In the genomic region with DNA sequence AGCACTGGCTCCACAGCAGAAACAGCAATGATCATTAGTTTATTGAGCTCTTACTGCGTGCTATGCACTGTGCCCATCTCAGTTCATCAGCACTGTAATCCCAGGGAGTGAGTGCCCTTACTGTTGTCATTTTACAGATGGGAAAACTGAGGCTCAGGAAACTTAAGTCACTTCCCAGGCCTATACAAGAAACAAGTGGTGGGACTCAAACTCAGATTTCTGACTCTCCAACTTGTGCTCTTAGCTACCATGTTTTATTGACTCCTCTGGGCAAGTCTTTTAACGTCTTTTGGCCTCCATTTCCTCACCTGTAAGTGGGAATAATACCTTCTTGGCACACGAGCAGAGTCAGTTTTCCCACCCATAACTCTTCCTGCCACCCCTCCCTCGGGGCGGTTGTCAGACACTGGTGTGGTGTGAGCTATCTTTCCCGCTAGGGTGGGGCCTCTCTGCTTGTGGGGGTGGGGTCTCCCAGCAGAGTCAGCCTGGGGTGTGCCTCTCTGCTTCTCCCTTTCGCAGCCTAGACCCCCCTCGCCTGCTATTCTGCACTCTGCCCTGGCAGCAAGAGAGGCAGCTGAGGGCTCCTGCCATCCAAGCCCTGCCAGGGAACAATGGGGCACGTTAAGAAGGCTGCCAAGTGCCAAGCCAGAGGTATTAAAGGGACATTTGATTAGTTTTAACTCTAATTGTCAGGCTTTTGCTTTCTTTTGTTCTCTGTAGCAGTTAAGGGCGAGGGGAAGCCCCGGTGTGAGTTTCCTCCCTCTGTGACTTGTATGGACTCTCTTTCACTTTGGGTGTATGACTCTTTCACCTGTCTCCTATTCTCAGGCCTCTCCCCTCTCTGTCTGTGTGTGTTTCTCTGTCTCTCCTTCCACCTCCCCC, we compare ENCODE assay signal across 8 cellular contexts. TPM values are rescaled to one million over a fixed set of nuclear protein-coding genes. Genes with fewer than 3 reads are reported as not detected.
DNase-seq lines count a peak whose midpoint lies in the region; ATAC-seq, FAIRE-seq and TF ChIP-seq lines count a peak whose summit lies in the region.

No MANE protein-coding gene starts in this region.

- no peaks in the 10 kb centered on the region for H3K9me3 ChIP-seq in MM.1S (replicated peaks; ENCODE audit: insufficient read depth, low read length)

- H3K27ac Mint-ChIP-seq in activated naive CD4-positive, alpha-beta T cell treated with anti-CD3 and anti-CD28 coated beads for 36 hours, result peak overlapping the region; percentile 92

- peak; percentile 96 for ATAC-seq in GM21723 (IDR thresholded peaks at IDR 0.05; ENCODE audit: unreplicated experiment)

- peaks cover 29% of the 10 kb centered on the region for H3K36me3 Mint-ChIP-seq in activated naive CD4-positive, alpha-beta T cell treated with anti-CD3 and anti-CD28 coated beads for 36 hours (ENCODE audit: low read depth)

- intact Hi-C loops in activated naive CD4-positive, alpha-beta T cell treated with anti-CD3 and anti-CD28 coated beads for 36 hours (cut with micrococcal nuclease), result loop anchor here (1.0 to 5.0 kb wide), 4 partner anchors 12 to 555 kb away; a partner anchor contains a TSS

- H3K9me3 Mint-ChIP-seq in activated naive CD4-positive, alpha-beta T cell treated with anti-CD3 and anti-CD28 coated beads for 36 hours, result no peaks in the 10 kb centered on the region

- H2AFZ ChIP-seq in MM.1S (ENCODE audit: low read length), result no peak overlapping the region

- H3K36me3 ChIP-seq in MM.1S (replicated peaks; ENCODE audit: insufficient read depth, low read length), result no peaks in the 10 kb centered on the region

- peak overlapping the region; percentile 16; the same call in 1 of the 2 replicates for H3K27ac ChIP-seq in MM.1S (ENCODE audit: low read length)

- H4K20me1 ChIP-seq in MM.1S (ENCODE audit: insufficient read depth, low read length), result no peaks in the 10 kb centered on the region

- in situ Hi-C loops in GM13976 (cut with MboI; ENCODE audit: low sequenced_read_pairs, unreplicated experiment), result no loop called here

- TF ChIP-seq CTCF in GM13976 (IDR thresholded peaks at IDR 0.05; ENCODE audit: borderline replicate concordance, control extremely low read depth, extremely low read depth, insufficient read depth, missing control alignments) (no peak), MM.1S (IDR thresholded peaks at IDR 0.05; ENCODE audit: low read length) (no peak)

- no peaks in the 10 kb centered on the region for H3K9me2 ChIP-seq in MM.1S (replicated peaks; ENCODE audit: insufficient read depth, low read length)

- H3F3A ChIP-seq in MM.1S (ENCODE audit: insufficient read depth, low read length), result no peaks in the 10 kb centered on the region; the same call in 1 of the 2 replicates

- no peak for FAIRE-seq in HTR-8/SVneo (lab: Jason Lieb, UNC)

- no peaks in the 10 kb centered on the region for H3K27me3 ChIP-seq in MM.1S (replicated peaks; ENCODE audit: insufficient read depth, low read length)

- H3K4me3 Mint-ChIP-seq in activated naive CD4-positive, alpha-beta T cell treated with anti-CD3 and anti-CD28 coated beads for 36 hours, result peak overlapping the region; percentile 69

- H3K4me3 ChIP-seq in MM.1S (ENCODE audit: low read length), result peak overlapping the region; percentile 37

- H3K27me3 Mint-ChIP-seq in activated naive CD4-positive, alpha-beta T cell treated with anti-CD3 and anti-CD28 coated beads for 36 hours (ENCODE audit: low read depth), result no peaks in the 10 kb centered on the region

- CTCF ChIA-PET in activated naive CD4-positive, alpha-beta T cell treated with anti-CD3 and anti-CD28 coated beads for 36 hours (lab: Charles Lee), result interaction anchor here (0.9 to 1.7 kb wide), 5 partner anchors 13 to 203 kb away, joined by 3 to 5 read pairs (median 3); a partner anchor contains a TSS

- DNase-seq in GM13976 (ENCODE audit: low spot score), result peak; percentile 80
- DNase-seq in MM.1S, result peak; percentile 77
- DNase-seq in activated naive CD4-positive, alpha-beta T cell treated with anti-CD3 and anti-CD28 coated beads for 36 hours, result peak; percentile 86
- DNase-seq in stimulated activated CD8-positive, alpha-beta memory T cell treated with anti-CD3 and anti-CD28 coated beads, Interleukin-15, amount 100 ng/mL, for 48 hours (ENCODE audit: low read depth in 2 of 2), result peak; percentile 28 to 35
- DNase-seq in NCI-H146 (lab: John Stamatoyannopoulos, UW), result no peak
- DNase-seq in HTR-8/SVneo (ENCODE audit: insufficient read length, low spot score), result no peak
- no peak for DNase-seq in medulla oblongata (ENCODE audit: extremely low spot score)

- H3K9ac ChIP-seq in MM.1S (ENCODE audit: low read length), result peak overlapping the region; percentile 22; the same call in 1 of the 2 replicates

- H3K4me1 Mint-ChIP-seq in activated naive CD4-positive, alpha-beta T cell treated with anti-CD3 and anti-CD28 coated beads for 36 hours (ENCODE audit: low read depth), result peaks cover 58% of the 10 kb centered on the region

- H3K4me1 ChIP-seq in MM.1S (ENCODE audit: low read length), result peaks cover 16% of the 10 kb centered on the region

- peaks cover 71% of the 10 kb centered on the region for H3K79me2 ChIP-seq in MM.1S (ENCODE audit: low read length)

- peak overlapping the region; percentile 67; the same call in 1 of the 2 replicates for H3K4me2 ChIP-seq in MM.1S (ENCODE audit: low read depth, low read length)

RNA-seq across cellular contexts. Expression of a gene that starts 12.1 kb away (rescaled TPM):
- 10 to 100 TPM; 41.2 to 42.8 TPM for total RNA-seq in activated naive CD4-positive, alpha-beta T cell treated with anti-CD3 and anti-CD28 coated beads for 36 hours

Comparison
In these comparisons a context has a peak if more than half of its experiments do, and no peak if none do; other contexts are left out.
1. DNase-seq: peak in GM13976 (single experiment), MM.1S (single experiment), activated naive CD4-positive, alpha-beta T cell treated with anti-CD3 and anti-CD28 coated beads for 36 hours (single experiment) and stimulated activated CD8-positive, alpha-beta memory T cell treated with anti-CD3 and anti-CD28 coated beads, Interleukin-15, amount 100 ng/mL, for 48 hours (2 of 2); none in NCI-H146 (single experiment), HTR-8/SVneo (single experiment) and medulla oblongata (single experiment).